8 cellular contexts compared by ENCODE assay signal in the genomic region with DNA sequence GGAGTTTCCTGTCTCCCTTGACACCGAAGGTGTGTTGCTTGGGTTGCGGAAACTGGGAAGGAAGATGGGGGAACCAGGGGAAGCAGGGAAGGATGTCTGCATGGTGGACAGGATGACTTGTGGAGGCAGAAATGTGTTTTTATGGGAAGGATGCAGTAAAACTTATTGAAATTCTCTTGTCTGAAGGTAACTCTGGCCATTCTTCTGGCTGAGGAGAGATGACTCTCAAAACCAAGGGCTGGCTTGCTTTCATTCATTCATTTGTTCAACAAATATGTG. TPM values are rescaled to one million over a fixed set of nuclear protein-coding genes. Genes with fewer than 3 reads are reported as not detected.
DNase-seq lines count a peak whose midpoint lies in the region; ATAC-seq and TF ChIP-seq lines count a peak whose summit lies in the region.

No MANE protein-coding gene starts in this region.

- no peak overlapping the region for H2BK120ac ChIP-seq in mesendoderm (ENCODE audit: low read depth, low read length)

- peaks cover 29% of the 10 kb centered on the region for H3K79me1 ChIP-seq in mesendoderm (ENCODE audit: low read length)

- peaks cover 29% of the 10 kb centered on the region for H3K79me2 ChIP-seq in mesendoderm (ENCODE audit: control insufficient read depth, insufficient read depth, low read length)

- DNase-seq in breast epithelium (ENCODE audit: low spot score in 2 of 2) (no peak), MCF 10A (ENCODE audit: unreplicated experiment) (no peak), choroid plexus epithelial cell (ENCODE audit: low read depth) (no peak), mesendoderm (no peak), tibial nerve (ENCODE audit: low spot score in 2 of 2) (no peak), NCI-H774 (lab: John Stamatoyannopoulos, UW) (no peak)

- no peak overlapping the region for H2BK5ac ChIP-seq in mesendoderm (ENCODE audit: low read length)

- H3K9ac ChIP-seq in mesendoderm (ENCODE audit: low read length): peak overlapping the region; percentile 82

- H3K4me2 ChIP-seq in mesendoderm (ENCODE audit: low read length): peak overlapping the region; percentile 8

- peaks cover 0 to 5% of the 10 kb centered on the region in 2 donors for H3K4me1 ChIP-seq in breast epithelium
- peaks cover 9% of the 10 kb centered on the region for H3K4me1 ChIP-seq in mesendoderm (ENCODE audit: control insufficient read depth, low read depth, low read length)
- peaks cover 0 to 35% (median 18%) of the 10 kb centered on the region in 4 donors for H3K4me1 ChIP-seq in tibial nerve

- H3K36me3 Mint-ChIP-seq in MCF 10A (ENCODE audit: insufficient read depth, unreplicated experiment): peaks cover 6% of the 10 kb centered on the region

- no CpG with 5 or more reads among the region's 2 CpGs for WGBS in mesendoderm (ENCODE audit: extremely low coverage, insufficient coverage, low lambda C conversion rate)
- WGBS in tibial nerve, 2 donors: 89 to 90% methylated on average over 2 of the region's 2 CpGs

- no peak for TF ChIP-seq POLR2A in breast epithelium (IDR thresholded peaks at IDR 0.05)
- no peak for TF ChIP-seq POLR2A in tibial nerve (IDR thresholded peaks at IDR 0.05)

- peaks cover 15% of the 10 kb centered on the region for H3K4me1 Mint-ChIP-seq in MCF 10A (ENCODE audit: insufficient read depth, unreplicated experiment)

- CTCF ChIA-PET in MCF 10A (lab: Yijun Ruan, JAX): interaction anchor here (0.6 to 4.0 kb wide), 8 partner anchors 8 to 113 kb away, joined by 3 to 35 read pairs (median 4); no protein-coding TSS in a partner anchor

- H3K27ac Mint-ChIP-seq in MCF 10A (ENCODE audit: low read depth, unreplicated experiment): no peak overlapping the region

- H4K8ac ChIP-seq in mesendoderm (ENCODE audit: low read depth, low read length): no peak overlapping the region

- H2BK15ac ChIP-seq in mesendoderm (replicated peaks; ENCODE audit: low read depth): no peak overlapping the region

- H3K27me3 Mint-ChIP-seq in MCF 10A (ENCODE audit: insufficient read depth, unreplicated experiment): no peaks in the 10 kb centered on the region

- BruUV-seq in MCF 10A (replicated peaks; lab: Mats Ljungman, UMichigan): no TSS peak

- no peak overlapping the region for H2AK5ac ChIP-seq in mesendoderm (ENCODE audit: low read length)

- no peak overlapping the region for H3K4me3 Mint-ChIP-seq in MCF 10A (ENCODE audit: unreplicated experiment)

- no peaks in the 10 kb centered on the region for H3K9me3 Mint-ChIP-seq in MCF 10A (ENCODE audit: unreplicated experiment)

- H3K9me3 ChIP-seq in breast epithelium (no peaks in the 10 kb centered on the region), tibial nerve (no peaks in the 10 kb centered on the region)

- POLR2A ChIA-PET in MCF 10A (lab: Yijun Ruan, JAX): interaction anchor here (0.9 to 2.8 kb wide), 10 partner anchors 10 to 110 kb away, joined by 3 to 35 read pairs (median 10); a partner anchor contains a TSS

- ATAC-seq in HG02678 (IDR thresholded peaks at IDR 0.05; ENCODE audit: unreplicated experiment) (no peak), GM18861 (IDR thresholded peaks at IDR 0.05; ENCODE audit: unreplicated experiment) (no peak)

- H3K27ac ChIP-seq in breast epithelium (peak overlapping the region; percentile 89 to 93), mesendoderm (ENCODE audit: low read depth, low read length) (no peak overlapping the region), tibial nerve (peak overlapping the region in 3 of 4 donors; percentile 92 to 96 (median 95))

- H3K18ac ChIP-seq in mesendoderm (ENCODE audit: low read length): no peak overlapping the region

- no peak for TF ChIP-seq CTCF in breast epithelium (IDR thresholded peaks at IDR 0.05)
- TF ChIP-seq CTCF in MCF 10A (IDR thresholded peaks at IDR 0.05; ENCODE audit: unreplicated experiment): no peak
- no peak for TF ChIP-seq CTCF in choroid plexus epithelial cell (conservative IDR thresholded peaks at IDR 0.05; ENCODE audit: low read depth, low read length)
- no peak for TF ChIP-seq CTCF in tibial nerve (IDR thresholded peaks at IDR 0.05)

- H4K5ac ChIP-seq in mesendoderm (ENCODE audit: low read length): no peak overlapping the region

- H3K4ac ChIP-seq in mesendoderm (ENCODE audit: low read depth, low read length): no peak overlapping the region

- no peak for TF ChIP-seq EP300 in tibial nerve (IDR thresholded peaks at IDR 0.05)

- H3K36me3 ChIP-seq in breast epithelium: no peaks in the 10 kb centered on the region
- H3K36me3 ChIP-seq in mesendoderm (ENCODE audit: control insufficient read depth, insufficient read depth, low read length): no peaks in the 10 kb centered on the region
- H3K36me3 ChIP-seq in tibial nerve: no peaks in the 10 kb centered on the region

- peak overlapping the region; percentile 80 to 98 (median 84) for H3K4me3 ChIP-seq in breast epithelium
- H3K4me3 ChIP-seq in choroid plexus epithelial cell (ENCODE audit: low read depth, low read length): peak overlapping the region; percentile 99
- no peak overlapping the region for H3K4me3 ChIP-seq in mesendoderm (ENCODE audit: low read length)
- peak overlapping the region in 3 of 4 donors; percentile 72 to 93 (median 87) for H3K4me3 ChIP-seq in tibial nerve

- no peak overlapping the region for H3K23ac ChIP-seq in mesendoderm (ENCODE audit: low read length)

- intact Hi-C loops in breast epithelium (cut with DNase I; ENCODE audit: low total_unique reads): no loop called here
- intact Hi-C loops in MCF 10A (cut with micrococcal nuclease): no loop called here

- H3K27me3 ChIP-seq in breast epithelium: no peaks in the 10 kb centered on the region
- H3K27me3 ChIP-seq in mesendoderm (ENCODE audit: insufficient read depth, low read length, poor library complexity): no peaks in the 10 kb centered on the region
- H3K27me3 ChIP-seq in tibial nerve: no peaks in the 10 kb centered on the region

- no peak overlapping the region for H3K56ac ChIP-seq in mesendoderm (ENCODE audit: low read length)

RNA-seq across cellular contexts. Expression of a gene that starts 1.5 kb away (rescaled TPM):
- 10 to 100 TPM in 2 of 3 donors, 1 to 10 TPM in 1; 9.9 to 14.7 (median 12.4) TPM for total RNA-seq in breast epithelium
- total RNA-seq in MCF 10A (2022): 7.2 and 7.8 TPM in 2 replicates
- polyA plus RNA-seq in mesendoderm (2013, experiment 1 of 2): 14.0 TPM
- 13.9 TPM for polyA plus RNA-seq in mesendoderm (2013, experiment 2 of 2)
- total RNA-seq in tibial nerve: 10 to 100 TPM in 3 of 4 donors, 1 to 10 TPM in 1; 9.4 to 17.1 (median 16.5) TPM

RNA-seq across cellular contexts. Expression of a gene that starts 2.0 kb away (rescaled TPM):
- total RNA-seq in breast epithelium: 100 to 1,000 TPM in 1 of 3 donors, 10 to 100 TPM in 2; 73.0 to 109 (median 78.7) TPM
- 67.0 and 67.2 TPM in 2 replicates for total RNA-seq in MCF 10A (2022)
- 109 TPM for polyA plus RNA-seq in mesendoderm (2013, experiment 1 of 2)
- polyA plus RNA-seq in mesendoderm (2013, experiment 2 of 2): 111 TPM
- total RNA-seq in tibial nerve: 10 to 100 TPM; 80.4 to 90.2 (median 88.4) TPM

RNA-seq across cellular contexts. Expression of a gene that starts 54.3 kb away (rescaled TPM):
- total RNA-seq in breast epithelium (10 to 100 TPM; 21.6 to 53.1 (median 44.6) TPM), MCF 10A (2022) (44.9 and 48.0 TPM in 2 replicates), tibial nerve (10 to 100 TPM; 26.4 to 50.4 (median 36.0) TPM)
- 42.5 TPM for polyA plus RNA-seq in mesendoderm (2013, experiment 1 of 2)
- 41.6 TPM for polyA plus RNA-seq in mesendoderm (2013, experiment 2 of 2)

RNA-seq across cellular contexts. Expression of a gene that starts 54.4 kb away (rescaled TPM):
- total RNA-seq in breast epithelium (10 to 100 TPM; 27.7 to 37.9 (median 36.7) TPM), MCF 10A (2022) (56.5 and 62.3 TPM in 2 replicates), tibial nerve (10 to 100 TPM; 21.6 to 40.8 (median 33.4) TPM)
- 87.4 TPM for polyA plus RNA-seq in mesendoderm (2013, experiment 1 of 2)
- polyA plus RNA-seq in mesendoderm (2013, experiment 2 of 2): 87.3 TPM
